Comparison of ENCODE assay signal across 8 cellular contexts in the genomic region with DNA sequence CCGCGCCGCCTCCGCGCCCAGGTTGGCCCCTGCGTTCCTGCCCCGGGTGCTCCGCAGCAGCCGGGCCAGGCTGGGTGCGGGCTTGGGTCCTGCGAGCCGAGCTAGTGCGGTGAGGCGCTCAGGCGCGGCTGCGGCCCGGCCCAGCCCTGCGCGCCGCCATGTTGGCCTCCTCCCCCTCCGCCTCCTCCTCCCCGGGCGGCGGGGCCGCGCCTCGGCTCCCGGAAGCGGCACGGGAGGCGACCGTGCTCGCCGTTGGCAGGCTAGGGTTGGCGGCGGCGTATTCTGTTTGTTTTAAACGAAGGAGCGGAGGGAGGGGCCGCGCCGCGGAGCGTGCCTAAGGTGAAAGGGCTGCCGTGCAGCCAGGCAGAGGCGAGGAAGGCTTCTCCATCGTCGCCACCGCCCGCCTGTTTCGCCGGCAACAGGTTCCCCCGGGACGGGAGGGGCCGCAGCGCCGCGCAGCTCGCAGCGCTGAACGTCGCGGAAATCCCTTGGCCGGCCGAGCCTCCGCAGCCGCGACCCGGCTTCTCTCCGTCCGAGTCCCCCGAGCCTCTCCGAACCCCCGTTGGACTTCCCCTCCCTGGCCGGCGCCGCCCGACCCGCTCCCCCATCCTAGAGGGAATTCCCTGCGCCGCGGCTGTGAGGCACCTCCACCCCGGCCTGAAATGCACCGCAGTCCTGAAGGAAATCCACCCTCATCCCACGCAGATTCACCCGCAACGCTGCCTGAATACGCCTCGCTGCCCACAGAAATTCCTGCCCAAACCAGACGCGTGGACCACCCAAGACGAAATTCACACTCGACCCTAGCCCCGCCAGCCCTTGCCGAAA. TPM values are rescaled to one million over a fixed set of nuclear protein-coding genes. Genes with fewer than 3 reads are reported as not detected.
DNase-seq lines count a peak whose midpoint lies in the region; ATAC-seq, FAIRE-seq and TF ChIP-seq lines count a peak whose summit lies in the region.

A gene with protein sequence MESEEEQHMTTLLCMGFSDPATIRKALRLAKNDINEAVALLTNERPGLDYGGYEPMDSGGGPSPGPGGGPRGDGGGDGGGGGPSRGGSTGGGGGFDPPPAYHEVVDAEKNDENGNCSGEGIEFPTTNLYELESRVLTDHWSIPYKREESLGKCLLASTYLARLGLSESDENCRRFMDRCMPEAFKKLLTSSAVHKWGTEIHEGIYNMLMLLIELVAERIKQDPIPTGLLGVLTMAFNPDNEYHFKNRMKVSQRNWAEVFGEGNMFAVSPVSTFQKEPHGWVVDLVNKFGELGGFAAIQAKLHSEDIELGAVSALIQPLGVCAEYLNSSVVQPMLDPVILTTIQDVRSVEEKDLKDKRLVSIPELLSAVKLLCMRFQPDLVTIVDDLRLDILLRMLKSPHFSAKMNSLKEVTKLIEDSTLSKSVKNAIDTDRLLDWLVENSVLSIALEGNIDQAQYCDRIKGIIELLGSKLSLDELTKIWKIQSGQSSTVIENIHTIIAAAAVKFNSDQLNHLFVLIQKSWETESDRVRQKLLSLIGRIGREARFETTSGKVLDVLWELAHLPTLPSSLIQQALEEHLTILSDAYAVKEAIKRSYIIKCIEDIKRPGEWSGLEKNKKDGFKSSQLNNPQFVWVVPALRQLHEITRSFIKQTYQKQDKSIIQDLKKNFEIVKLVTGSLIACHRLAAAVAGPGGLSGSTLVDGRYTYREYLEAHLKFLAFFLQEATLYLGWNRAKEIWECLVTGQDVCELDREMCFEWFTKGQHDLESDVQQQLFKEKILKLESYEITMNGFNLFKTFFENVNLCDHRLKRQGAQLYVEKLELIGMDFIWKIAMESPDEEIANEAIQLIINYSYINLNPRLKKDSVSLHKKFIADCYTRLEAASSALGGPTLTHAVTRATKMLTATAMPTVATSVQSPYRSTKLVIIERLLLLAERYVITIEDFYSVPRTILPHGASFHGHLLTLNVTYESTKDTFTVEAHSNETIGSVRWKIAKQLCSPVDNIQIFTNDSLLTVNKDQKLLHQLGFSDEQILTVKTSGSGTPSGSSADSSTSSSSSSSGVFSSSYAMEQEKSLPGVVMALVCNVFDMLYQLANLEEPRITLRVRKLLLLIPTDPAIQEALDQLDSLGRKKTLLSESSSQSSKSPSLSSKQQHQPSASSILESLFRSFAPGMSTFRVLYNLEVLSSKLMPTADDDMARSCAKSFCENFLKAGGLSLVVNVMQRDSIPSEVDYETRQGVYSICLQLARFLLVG (N-terminal part only) (minus strand): TSS at position 171 of the 828 bp plus-strand sequence. CDS start 251 bp downstream, outside the sequence.

- peak within 1 kb of the TSS; percentile 95 to 100 (median 98) for H3K27ac Mint-ChIP-seq in naive thymus-derived CD8-positive, alpha-beta T cell

- peak within 1 kb of the TSS; percentile 92 for H3K4me2 ChIP-seq in fibroblast of lung (ENCODE audit: extremely low read depth, insufficient read depth, low read length)

- H3K9ac ChIP-seq in HUES64 (ENCODE audit: low read depth, low read length) (peak within 1 kb of the TSS; percentile 98), fibroblast of lung (ENCODE audit: insufficient read depth, low read length) (peak within 1 kb of the TSS; percentile 94)

- WGBS in HUES64 = under 1% methylated on average over 96 of the region's 96 CpGs

- peaks cover 16% of the 10 kb centered on the region for H3K27me3 ChIP-seq in HUES64 (ENCODE audit: insufficient read depth, low read length)
- no peaks in the 10 kb centered on the region for H3K27me3 ChIP-seq in fibroblast of lung (ENCODE audit: control insufficient read depth, insufficient read depth, low read length)

- H3K4me1 ChIP-seq in HUES64 (ENCODE audit: insufficient read depth, low read length) (peaks cover 48% of the 10 kb centered on the region), fibroblast of lung (ENCODE audit: control insufficient read depth, extremely low read depth, insufficient read depth, low read length) (peaks cover 15% of the 10 kb centered on the region)

- H3K79me2 ChIP-seq in fibroblast of lung (ENCODE audit: control insufficient read depth, insufficient read depth, low read length) = peaks cover 50% of the 10 kb centered on the region

- no peaks in the 10 kb centered on the region for H3K9me3 Mint-ChIP-seq in naive thymus-derived CD8-positive, alpha-beta T cell

- H3K27ac ChIP-seq in HUES64 (ENCODE audit: low read depth, low read length) (peak within 1 kb of the TSS; percentile 97), fibroblast of lung (ENCODE audit: insufficient read depth, low read length) (peak within 1 kb of the TSS; percentile 80)

- H3K36me3 Mint-ChIP-seq in naive thymus-derived CD8-positive, alpha-beta T cell = no peaks in the 10 kb centered on the region

- H4K20me1 ChIP-seq in fibroblast of lung (ENCODE audit: control insufficient read depth, extremely low read depth, insufficient read depth, low read length) = no peaks in the 10 kb centered on the region

- DNase-seq in DMS153 treated with DMSO at 0.1 percent for 48 hours (lab: John Stamatoyannopoulos, UW; ENCODE audit: unreplicated experiment) (peak; percentile 67), RCC 7860 (ENCODE audit: low spot score) (peak; percentile 53), fibroblast of lung (ENCODE audit: low read depth in 2 of 2) (peak; percentile 64 to 70)
- DNase-seq in activated T-helper 1 cell treated with anti-CD3 and anti-CD28 coated beads, Interleukin-2, amount 50 U/mL, for 16 hours (ENCODE audit: low read depth in 1 of 2, low spot score in 1 of 2) = peak; percentile 58 to 76
- DNase-seq in naive thymus-derived CD8-positive, alpha-beta T cell = peak; percentile 74 to 91 (median 83)
- peak; percentile 75 to 86 (median 80) for DNase-seq in stimulated activated naive CD4-positive, alpha-beta T cell (lab: John Stamatoyannopoulos, UW)

- ATAC-seq in GM21515 (IDR thresholded peaks at IDR 0.05; ENCODE audit: unreplicated experiment) = peak; percentile 68
- peak; percentile 81 to 83 for ATAC-seq in naive thymus-derived CD8-positive, alpha-beta T cell

- no peaks in the 10 kb centered on the region for H3K9me3 ChIP-seq in HUES64 (ENCODE audit: insufficient read depth, low read depth, low read length)
- no peaks in the 10 kb centered on the region for H3K9me3 ChIP-seq in fibroblast of lung (ENCODE audit: control insufficient read depth, insufficient read depth, low read depth, low read length)

- peaks cover 43 to 73% (median 67%) of the 10 kb centered on the region in 4 donors for H3K4me1 Mint-ChIP-seq in naive thymus-derived CD8-positive, alpha-beta T cell

- no peak for FAIRE-seq in RCC 7860 (lab: Jason Lieb, UNC)

- POLR2A ChIA-PET in naive thymus-derived CD8-positive, alpha-beta T cell (lab: Charles Lee) = interaction anchor here (0.5 to 4.1 kb wide), 8 partner anchors 10 to 1376 kb away, joined by 3 to 16 read pairs (median 4); no protein-coding TSS in a partner anchor

- peak within 1 kb of the TSS; percentile 92 to 99 (median 96) for H3K4me3 Mint-ChIP-seq in naive thymus-derived CD8-positive, alpha-beta T cell

- H3K36me3 ChIP-seq in HUES64 (ENCODE audit: insufficient read depth, low read length) = no peaks in the 10 kb centered on the region
- no peaks in the 10 kb centered on the region for H3K36me3 ChIP-seq in fibroblast of lung (ENCODE audit: control insufficient read depth, insufficient read depth, low read length)

- H2AFZ ChIP-seq in fibroblast of lung (ENCODE audit: low read length) = peak within 1 kb of the TSS; percentile 83

- no peak for TF ChIP-seq CTCF in fibroblast of lung (conservative IDR thresholded peaks at IDR 0.05 in 1 of 2, IDR thresholded peaks at IDR 0.05 in 1 of 2; ENCODE audit: low read depth in 1 of 2, low read length in 2 of 2)

- H3K4me3 ChIP-seq in HUES64 (ENCODE audit: low read length) (peak within 1 kb of the TSS; percentile 89), fibroblast of lung (replicated peaks in 1 of 4; ENCODE audit: control extremely low read depth in 1 of 4, insufficient read depth in 1 of 4, low read depth in 3 of 4, low read length in 4 of 4) (peak within 1 kb of the TSS; percentile 73 to 90 (median 86))

- H3K27me3 Mint-ChIP-seq in naive thymus-derived CD8-positive, alpha-beta T cell = no peaks in the 10 kb centered on the region

RNA-seq across cellular contexts. Expression of the gene that starts here (rescaled TPM):
- 16.1 TPM for polyA plus RNA-seq in HUES64 (2013, experiment 1 of 2)
- 16.3 TPM for polyA plus RNA-seq in HUES64 (2013, experiment 2 of 2)
- total RNA-seq in fibroblast of lung = 39.3 and 63.9 TPM in 2 replicates
- polyA plus RNA-seq in fibroblast of lung = 16.4 and 17.5 TPM in 2 replicates
- 13.9 and 15.9 TPM in 2 replicates for polyA plus RNA-seq in fibroblast of lung (2012)
- polyA minus RNA-seq in fibroblast of lung (ENCODE audit: low replicate concordance) = 16.4 and 20.7 TPM in 2 replicates
- 10 to 100 TPM; 78.8 to 81.1 TPM for total RNA-seq in naive thymus-derived CD8-positive, alpha-beta T cell
- polyA plus RNA-seq in naive thymus-derived CD8-positive, alpha-beta T cell = 1 to 10 TPM; 5.5 to 8.4 (median 6.0) TPM

Comparison
In these comparisons a context has a peak if more than half of its experiments do, and no peak if none do; other contexts are left out.
1. Peak in every context shown above with its lines: DNase-seq, ATAC-seq, H3K4me3 ChIP-seq and H3K27ac ChIP-seq.